8 cellular contexts compared by ENCODE assay signal in the genomic region with DNA sequence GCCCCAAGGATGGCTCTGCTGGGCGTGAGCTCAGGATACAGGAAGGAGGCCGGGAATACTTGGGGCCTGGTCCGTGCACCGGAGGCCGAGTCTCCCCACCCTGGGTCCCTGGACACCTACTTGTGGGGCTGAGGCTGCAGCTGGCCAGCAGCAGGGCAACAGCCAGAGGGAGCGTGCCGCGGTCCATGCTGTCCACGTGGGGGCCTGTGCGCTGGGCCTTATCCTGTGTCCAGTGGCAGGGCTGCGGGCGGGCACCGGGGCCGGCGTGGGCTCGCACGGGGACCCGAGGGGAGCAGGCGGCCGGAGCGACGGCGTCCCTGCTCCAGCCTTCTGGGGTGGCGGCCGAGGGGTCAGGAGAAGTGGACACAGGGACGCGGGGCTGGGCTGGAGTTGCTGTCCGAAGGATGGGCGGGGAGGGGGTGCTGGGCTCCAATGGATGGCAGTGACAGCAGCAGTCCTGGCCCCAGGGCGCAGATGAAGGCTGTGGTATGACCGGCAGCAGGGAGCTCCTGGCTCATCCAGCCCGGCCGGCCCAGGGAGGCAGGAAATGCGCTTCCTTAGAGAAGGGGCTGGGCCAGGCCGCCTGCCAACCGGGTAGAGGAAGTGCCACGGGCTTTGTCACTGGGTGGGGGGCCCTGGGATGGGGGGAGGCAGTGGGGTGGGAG. TPM values are rescaled to one million over a fixed set of nuclear protein-coding genes. Genes with fewer than 3 reads are reported as not detected.
DNase-seq lines count a peak whose midpoint lies in the region; ATAC-seq, FAIRE-seq and TF ChIP-seq lines count a peak whose summit lies in the region.

A gene (minus strand): TSS at position 490 of the 665 bp plus-strand sequence. CDS start 303 bp downstream, at position 187.

- H3K4me3 ChIP-seq in BLaER1 treated with 17β-estradiol and CSF1 and Interleukin-3, amounts not matched to agents 10 nM and 100 nM = peak within 1 kb of the TSS; percentile 76 to 98 (median 88)
- H3K4me3 ChIP-seq in astrocyte (ENCODE audit: insufficient read depth, low read depth, low read length) = peak within 1 kb of the TSS; percentile 72
- peak within 1 kb of the TSS; percentile 63 to 66 for H3K4me3 ChIP-seq in right atrium auricular region
- peak within 1 kb of the TSS; percentile 86 for H3K4me3 ChIP-seq in skeletal muscle satellite cell (ENCODE audit: low read length)

- H3K36me3 Mint-ChIP-seq in astrocyte (ENCODE audit: low read depth, unreplicated experiment) = peaks cover 4% of the 10 kb centered on the region

- H3K9me3 ChIP-seq in BLaER1 treated with 17β-estradiol and CSF1 and Interleukin-3, amounts not matched to agents 10 nM and 100 nM (replicated peaks in 1 of 11) = peaks cover 16 to 24% (median 20%) of the 10 kb centered on the region in 11 experiments
- H3K9me3 ChIP-seq in astrocyte (ENCODE audit: insufficient read depth, low read depth, low read length) (peaks cover 11% of the 10 kb centered on the region), right atrium auricular region (peaks cover 0 to 5% of the 10 kb centered on the region in 2 donors), skeletal muscle satellite cell (replicated peaks; ENCODE audit: low read length) (peaks cover 4% of the 10 kb centered on the region)

- H3K27me3 ChIP-seq in BLaER1 treated with 17β-estradiol and CSF1 and Interleukin-3, amounts not matched to agents 10 nM and 100 nM = no peaks in the 10 kb centered on the region
- H3K27me3 ChIP-seq in astrocyte (ENCODE audit: insufficient read depth, low read length) = no peaks in the 10 kb centered on the region
- H3K27me3 ChIP-seq in right atrium auricular region = no peaks in the 10 kb centered on the region
- H3K27me3 ChIP-seq in skeletal muscle satellite cell (ENCODE audit: control insufficient read depth, insufficient read depth, low read length) = no peaks in the 10 kb centered on the region

- H3K4me2 ChIP-seq in BLaER1 treated with 17β-estradiol and CSF1 and Interleukin-3, amounts not matched to agents 10 nM and 100 nM = peak within 1 kb of the TSS; percentile 93 to 100 (median 96)
- peak within 1 kb of the TSS; percentile 92 for H3K4me2 ChIP-seq in astrocyte (ENCODE audit: low read length)
- H3K4me2 ChIP-seq in skeletal muscle satellite cell (ENCODE audit: low read length) = peak within 1 kb of the TSS; percentile 90

- no peak for TF ChIP-seq CTCF in astrocyte (IDR thresholded peaks at IDR 0.05; ENCODE audit: insufficient read depth, low read depth, low read length)
- TF ChIP-seq CTCF in right atrium auricular region (IDR thresholded peaks at IDR 0.05) = peak in 1 of 2 donors; percentile 21

- no peak within 1 kb of the TSS for H3K27ac Mint-ChIP-seq in astrocyte (ENCODE audit: unreplicated experiment)

- DNase-seq in LHCN-M2 (ENCODE audit: low read depth) = peak; percentile 68
- DNase-seq in astrocyte (ENCODE audit: low read depth) = no peak
- DNase-seq in right atrium auricular region (ENCODE audit: low spot score) = peak; percentile 92
- DNase-seq in middle frontal gyrus (ENCODE audit: extremely low spot score, low spot score) = no peak

- peaks cover 30 to 36% (median 35%) of the 10 kb centered on the region in 11 experiments for H3K36me3 ChIP-seq in BLaER1 treated with 17β-estradiol and CSF1 and Interleukin-3, amounts not matched to agents 10 nM and 100 nM
- no peaks in the 10 kb centered on the region for H3K36me3 ChIP-seq in astrocyte (ENCODE audit: insufficient read depth, low read length)
- peaks cover 33% of the 10 kb centered on the region for H3K36me3 ChIP-seq in right atrium auricular region
- H3K36me3 ChIP-seq in skeletal muscle satellite cell (ENCODE audit: insufficient read depth, low read length) = peaks cover 22% of the 10 kb centered on the region

- H3K9ac ChIP-seq in BLaER1 treated with 17β-estradiol and CSF1 and Interleukin-3, amounts not matched to agents 10 nM and 100 nM = peak within 1 kb of the TSS; percentile 82 to 88 (median 86)
- H3K9ac ChIP-seq in astrocyte (ENCODE audit: low read length) (peak within 1 kb of the TSS; percentile 80), skeletal muscle satellite cell (ENCODE audit: low read depth, low read length) (peak within 1 kb of the TSS; percentile 90)

- H3K27ac ChIP-seq in BLaER1 treated with 17β-estradiol and CSF1 and Interleukin-3, amounts not matched to agents 10 nM and 100 nM = peak within 1 kb of the TSS; percentile 64 to 95 (median 78)
- H3K27ac ChIP-seq in astrocyte (ENCODE audit: low read depth, low read length) (peak within 1 kb of the TSS; percentile 14), right atrium auricular region (peak within 1 kb of the TSS; percentile 86 to 88)

- H3K4me1 Mint-ChIP-seq in astrocyte (ENCODE audit: low read depth, unreplicated experiment) = no peaks in the 10 kb centered on the region

- H4K20me1 ChIP-seq in BLaER1 treated with 17β-estradiol and CSF1 and Interleukin-3, amounts not matched to agents 10 nM and 100 nM = peaks cover 0 to 31% (median 5%) of the 10 kb centered on the region in 11 experiments; a peak in 11 of 22 replicates
- peaks cover 10% of the 10 kb centered on the region for H4K20me1 ChIP-seq in astrocyte (ENCODE audit: insufficient read depth, low read length)

- peaks cover 68 to 80% (median 73%) of the 10 kb centered on the region in 10 experiments for H3K4me1 ChIP-seq in BLaER1 treated with 17β-estradiol and CSF1 and Interleukin-3, amounts not matched to agents 10 nM and 100 nM
- peaks cover 14% of the 10 kb centered on the region for H3K4me1 ChIP-seq in astrocyte (ENCODE audit: insufficient read depth, low read length)
- H3K4me1 ChIP-seq in right atrium auricular region = peaks cover 0 to 59% of the 10 kb centered on the region in 2 donors
- peaks cover 40% of the 10 kb centered on the region for H3K4me1 ChIP-seq in skeletal muscle satellite cell (ENCODE audit: control insufficient read depth, insufficient read depth, low read length)

- ATAC-seq in GM21619 (IDR thresholded peaks at IDR 0.05; ENCODE audit: unreplicated experiment) = no peak
- no peak for ATAC-seq in GM21360 (IDR thresholded peaks at IDR 0.05; ENCODE audit: unreplicated experiment)

- peak within 1 kb of the TSS; percentile 77 for H2AFZ ChIP-seq in astrocyte (ENCODE audit: low read depth, low read length)

- no peak within 1 kb of the TSS for H3K4me3 Mint-ChIP-seq in astrocyte (ENCODE audit: unreplicated experiment)

- no peak for FAIRE-seq in astrocyte (lab: Jason Lieb, UNC)

- peaks cover 52% of the 10 kb centered on the region for H3K79me2 ChIP-seq in astrocyte (ENCODE audit: insufficient read depth, low read length)

- peaks cover 19% of the 10 kb centered on the region for H3K27me3 Mint-ChIP-seq in astrocyte (ENCODE audit: low read depth, unreplicated experiment)

- peaks cover 10% of the 10 kb centered on the region for H3K9me3 Mint-ChIP-seq in astrocyte (ENCODE audit: unreplicated experiment)

RNA-seq across cellular contexts. Expression of the gene that starts here (rescaled TPM):
- 47.5 and 48.3 TPM in 2 replicates for total RNA-seq in LHCN-M2 (2014; rRNA removed)
- polyA plus RNA-seq in LHCN-M2 (2012) = 83.5 TPM
- 1.2 and 1.5 TPM in 2 replicates for total RNA-seq in astrocyte
- total RNA-seq in right atrium auricular region = 100 to 1,000 TPM; 142 to 511 TPM
- total RNA-seq in skeletal muscle satellite cell (2012; rRNA removed) = 33.7 and 39.1 TPM in 2 replicates

Comparison
In these comparisons a context has a peak if more than half of its experiments do, and no peak if none do; other contexts are left out.
1. RNA of the gene that starts here (total RNA-seq): 142 to 511 TPM in right atrium auricular region and 47.5 to 48.3 TPM in LHCN-M2; 1.2 to 1.5 TPM in astrocyte; every median in the first group is over 10 times any median in the second.
2. H3K27ac ChIP-seq: peak in every context shown above with its lines; median percentile 87 in right atrium auricular region; 78 in BLaER1 treated with 17β-estradiol and CSF1 and Interleukin-3, amounts not matched to agents 10 nM and 100 nM; 14 in astrocyte.
3. DNase-seq: peak in LHCN-M2 (single experiment) and right atrium auricular region (single experiment); none in astrocyte (single experiment) and middle frontal gyrus (single experiment).
4. Peak in every context shown above with its lines, with median percentiles within 50 percentile points of each other: H3K4me2 ChIP-seq, H3K4me3 ChIP-seq and H3K9ac ChIP-seq.